12 cellular contexts compared by ENCODE assay signal in genomic region chr13:106499905-106500304, GRCh38. TPM values are rescaled to one million over a fixed set of nuclear protein-coding genes. Genes with fewer than 3 reads are reported as not detected.
DNase-seq lines count a peak whose midpoint lies in the region; ATAC-seq and TF ChIP-seq lines count a peak whose summit lies in the region.
"Had no signal": no experiment of that assay in that cellular context is flagged by ENCODE, and none has a peak within 500 bp of the region (broad histone marks: within the 10 kb centered on the region; RNA-seq: fewer than 3 reads in every experiment).

No MANE protein-coding gene starts in this region.

- no peak for TF ChIP-seq POLR2A in NB4 (IDR thresholded peaks at IDR 0.05; ENCODE audit: extremely low read depth, insufficient read length)
- no peak for TF ChIP-seq POLR2A in esophagus muscularis mucosa (IDR thresholded peaks at IDR 0.05; ENCODE audit: low read depth)

- peaks cover 3% of the 10 kb centered on the region; the same call in 1 of the 2 replicates for H3K79me2 ChIP-seq in H9 (ENCODE audit: insufficient read depth, low read length)

- H3K27me3 Mint-ChIP-seq in H9 (ENCODE audit: low read depth) (no peaks in the 10 kb centered on the region), immature natural killer cell (ENCODE audit: low read depth in 3 of 3) (peaks cover 8 to 24% (median 14%) of the 10 kb centered on the region in 3 donors)

- H3K4me3 Mint-ChIP-seq in H9: no peak overlapping the region
- H3K4me3 Mint-ChIP-seq in stimulated activated effector memory CD8-positive, alpha-beta T cell treated with anti-CD3 and anti-CD28 coated beads, Interleukin-12 subunit alpha, Interleukin-12 subunit beta, amount 100 ng/mL, for 72 hours: no peak overlapping the region
- no peak overlapping the region for H3K4me3 Mint-ChIP-seq in immature natural killer cell
- H3K4me3 Mint-ChIP-seq: activated CD4-positive, alpha-beta memory T cell treated with anti-CD3 and anti-CD28 coated beads for 36 hours; stimulated activated naive CD8-positive, alpha-beta T cell treated with anti-CD3 and anti-CD28 coated beads, Interleukin-15, Interleukin-2, amounts not matched to agents 100 ng/mL and 50 ng/mL, for 24 hours had no signal

- DNase-seq in GF-D8 (lab: John Stamatoyannopoulos, UW) (peak; percentile 96), H9 (no peak), NB4 (ENCODE audit: low read depth) (peak; percentile 93), esophagus muscularis mucosa (ENCODE audit: extremely low spot score) (no peak), CD1c-positive myeloid dendritic cell (ENCODE audit: extremely low spot score) (no peak), immature natural killer cell (no peak)
- DNase-seq in central memory CD4-positive, alpha-beta T cell: no peak
- DNase-seq in stimulated activated effector memory CD8-positive, alpha-beta T cell treated with anti-CD3 and anti-CD28 coated beads, Interleukin-12 subunit alpha, Interleukin-12 subunit beta, amount 100 ng/mL, for 72 hours (ENCODE audit: low spot score in 2 of 2): no peak
- DNase-seq: activated CD4-positive, alpha-beta memory T cell treated with anti-CD3 and anti-CD28 coated beads for 36 hours; DMS153; nucleus accumbens had no signal

- WGBS in H9 (ENCODE audit: extremely low coverage, insufficient read length, low lambda C conversion rate): no CpG with 5 or more reads among the region's 4 CpGs
- WGBS in esophagus muscularis mucosa: 72% methylated on average over 4 of the region's 4 CpGs

- H3K36me3 Mint-ChIP-seq in H9 (ENCODE audit: insufficient read depth in 1 of 3, low read depth in 3 of 3) (peaks cover 0 to 3% (median under 1%) of the 10 kb centered on the region in 3 experiments; a peak in 3 of 7 replicates), immature natural killer cell (no peaks in the 10 kb centered on the region)
- H3K36me3 Mint-ChIP-seq in stimulated activated effector memory CD8-positive, alpha-beta T cell treated with anti-CD3 and anti-CD28 coated beads, Interleukin-12 subunit alpha, Interleukin-12 subunit beta, amount 100 ng/mL, for 72 hours: no peaks in the 10 kb centered on the region
- H3K36me3 Mint-ChIP-seq: activated CD4-positive, alpha-beta memory T cell treated with anti-CD3 and anti-CD28 coated beads for 36 hours had no signal

- no peak overlapping the region for H2BK20ac ChIP-seq in H9 (ENCODE audit: low read depth, low read length, poor library complexity, severe bottlenecking)

- peak overlapping the region; percentile 12 for H3K23ac ChIP-seq in H9 (ENCODE audit: insufficient read length, low read depth, low read length)

- no peak for ATAC-seq in stimulated activated effector memory CD8-positive, alpha-beta T cell treated with anti-CD3 and anti-CD28 coated beads, Interleukin-12 subunit alpha, Interleukin-12 subunit beta, amount 100 ng/mL, for 72 hours

- peaks cover 38 to 41% of the 10 kb centered on the region in 2 experiments for H3K4me1 Mint-ChIP-seq in H9
- no peaks in the 10 kb centered on the region for H3K4me1 Mint-ChIP-seq in stimulated activated effector memory CD8-positive, alpha-beta T cell treated with anti-CD3 and anti-CD28 coated beads, Interleukin-12 subunit alpha, Interleukin-12 subunit beta, amount 100 ng/mL, for 72 hours
- peaks cover 6 to 12% of the 10 kb centered on the region in 2 donors for H3K4me1 Mint-ChIP-seq in immature natural killer cell

- no peak overlapping the region for H2AK5ac ChIP-seq in H9 (ENCODE audit: insufficient read length, low read length)

- no peak overlapping the region for H3K9ac ChIP-seq in H9 (ENCODE audit: extremely low read depth, insufficient read length, low read length)

- H2BK15ac ChIP-seq in H9 (ENCODE audit: low read depth, low read length): no peak overlapping the region

- no peak for TF ChIP-seq CTCF in H9 (conservative IDR thresholded peaks at IDR 0.05)
- no peak for TF ChIP-seq CTCF in NB4 (IDR thresholded peaks at IDR 0.05; ENCODE audit: low read depth, low read length)
- TF ChIP-seq CTCF in esophagus muscularis mucosa (IDR thresholded peaks at IDR 0.05): no peak

- H3K9me3 Mint-ChIP-seq in H9: no peaks in the 10 kb centered on the region
- no peaks in the 10 kb centered on the region for H3K9me3 Mint-ChIP-seq in stimulated activated effector memory CD8-positive, alpha-beta T cell treated with anti-CD3 and anti-CD28 coated beads, Interleukin-12 subunit alpha, Interleukin-12 subunit beta, amount 100 ng/mL, for 72 hours
- no peaks in the 10 kb centered on the region for H3K9me3 Mint-ChIP-seq in immature natural killer cell
- H3K9me3 Mint-ChIP-seq: activated CD4-positive, alpha-beta memory T cell treated with anti-CD3 and anti-CD28 coated beads for 36 hours; stimulated activated naive CD8-positive, alpha-beta T cell treated with anti-CD3 and anti-CD28 coated beads, Interleukin-15, Interleukin-2, amounts not matched to agents 100 ng/mL and 50 ng/mL, for 24 hours had no signal

- no peak overlapping the region for H3T11ph ChIP-seq in H9 (ENCODE audit: low read length)

- peak overlapping the region; percentile 25 for H3K4me3 ChIP-seq in NB4 (ENCODE audit: low read depth, low read length)
- H3K4me3 ChIP-seq in esophagus muscularis mucosa: no peak overlapping the region

- no peak overlapping the region for H4K8ac ChIP-seq in H9 (replicated peaks; ENCODE audit: insufficient read length, low read depth, low read length)

- H3K4me1 ChIP-seq in H9 (ENCODE audit: insufficient read depth, low read length): peaks cover 3% of the 10 kb centered on the region; the same call in 1 of the 2 replicates
- peaks cover 11 to 65% (median 60%) of the 10 kb centered on the region in 4 donors for H3K4me1 ChIP-seq in esophagus muscularis mucosa

- H3K23me2 ChIP-seq in H9 (ENCODE audit: insufficient read length, low read depth, low read length, poor library complexity, severe bottlenecking): no peaks in the 10 kb centered on the region

- H3K14ac ChIP-seq in H9 (ENCODE audit: insufficient read depth, low read length): no peak overlapping the region

- H3K4ac ChIP-seq in H9 (ENCODE audit: low read depth, low read length): no peak overlapping the region

- no peak overlapping the region for H2BK5ac ChIP-seq in H9 (ENCODE audit: insufficient read length, low read length)

- no peak for TF ChIP-seq EP300 in esophagus muscularis mucosa (IDR thresholded peaks at IDR 0.05)

- H2BK12ac ChIP-seq in H9 (ENCODE audit: insufficient read length, low read depth, low read length): no peak overlapping the region

- intact Hi-C loops in esophagus muscularis mucosa (cut with DNase I): no loop called here

- no peaks in the 10 kb centered on the region for H3K9me3 ChIP-seq in H9 (ENCODE audit: control insufficient read depth, low read depth, low read length)
- H3K9me3 ChIP-seq in esophagus muscularis mucosa: no peaks in the 10 kb centered on the region

- no peak overlapping the region for H2BK120ac ChIP-seq in H9 (ENCODE audit: low read depth, low read length, poor library complexity, severe bottlenecking)

- H4K91ac ChIP-seq in H9 (ENCODE audit: insufficient read length, low read depth, low read length): no peak overlapping the region

- H3K27ac Mint-ChIP-seq in H9 (no peak overlapping the region), immature natural killer cell (no peak overlapping the region)
- H3K27ac Mint-ChIP-seq in stimulated activated effector memory CD8-positive, alpha-beta T cell treated with anti-CD3 and anti-CD28 coated beads, Interleukin-12 subunit alpha, Interleukin-12 subunit beta, amount 100 ng/mL, for 72 hours: no peak overlapping the region
- H3K27ac Mint-ChIP-seq: activated CD4-positive, alpha-beta memory T cell treated with anti-CD3 and anti-CD28 coated beads for 36 hours; stimulated activated naive CD8-positive, alpha-beta T cell treated with anti-CD3 and anti-CD28 coated beads, Interleukin-15, Interleukin-2, amounts not matched to agents 100 ng/mL and 50 ng/mL, for 24 hours had no signal

- peak overlapping the region; percentile 24 for H3K18ac ChIP-seq in H9 (ENCODE audit: insufficient read length, low read depth, low read length)

- H3K4me2 ChIP-seq in H9 (ENCODE audit: insufficient read depth, insufficient read length, low read length): no peak overlapping the region

- H3K56ac ChIP-seq in H9 (ENCODE audit: insufficient read length, low read depth, low read length): no peak overlapping the region

- H3K36me3 ChIP-seq in esophagus muscularis mucosa: no peaks in the 10 kb centered on the region

- no peak overlapping the region for H2AFZ ChIP-seq in H9 (ENCODE audit: low read length)

- H3K27me3 ChIP-seq in H9 (ENCODE audit: insufficient read depth, low read length): no peaks in the 10 kb centered on the region
- H3K27me3 ChIP-seq in esophagus muscularis mucosa: no peaks in the 10 kb centered on the region

- no peak overlapping the region for H4K5ac ChIP-seq in H9 (ENCODE audit: insufficient read length, low read depth, low read length)

- H3K27ac ChIP-seq in H9 (ENCODE audit: insufficient read length, low read depth, low read length): no peak overlapping the region
- peak overlapping the region in 3 of 4 donors; percentile 27 to 69 (median 61) for H3K27ac ChIP-seq in esophagus muscularis mucosa (replicated peaks in 1 of 4)

- no peaks in the 10 kb centered on the region for H4K20me1 ChIP-seq in H9 (ENCODE audit: control insufficient read depth, insufficient read depth, insufficient read length)

- no peaks in the 10 kb centered on the region for H3K79me1 ChIP-seq in H9 (ENCODE audit: insufficient read depth, low read depth, low read length, poor library complexity, severe bottlenecking)

RNA-seq across cellular contexts. Expression of gene EFNB2, which starts 35.6 kb away (rescaled TPM):
- total RNA-seq in H9 (2021) (12.7 and 12.9 TPM in 2 replicates), esophagus muscularis mucosa (10 to 100 TPM in 3 of 4 donors, 1 to 10 TPM in 1; 10.0 to 20.2 (median 17.5) TPM)
- under 1 TPM in 1 of 3 donors, not detected in 2; 0.17 TPM for polyA plus RNA-seq in immature natural killer cell

Comparison
In these comparisons a context has a peak if more than half of its experiments do, and no peak if none do; other contexts are left out.
1. DNase-seq: peak in GF-D8 (single experiment) and NB4 (single experiment); none in H9 (single experiment), esophagus muscularis mucosa (single experiment), CD1c-positive myeloid dendritic cell (single experiment), central memory CD4-positive, alpha-beta T cell (single experiment), stimulated activated effector memory CD8-positive, alpha-beta T cell treated with anti-CD3 and anti-CD28 coated beads, Interleukin-12 subunit alpha, Interleukin-12 subunit beta, amount 100 ng/mL, for 72 hours (0 of 2) and immature natural killer cell (0 of 3).